In the genomic region with DNA sequence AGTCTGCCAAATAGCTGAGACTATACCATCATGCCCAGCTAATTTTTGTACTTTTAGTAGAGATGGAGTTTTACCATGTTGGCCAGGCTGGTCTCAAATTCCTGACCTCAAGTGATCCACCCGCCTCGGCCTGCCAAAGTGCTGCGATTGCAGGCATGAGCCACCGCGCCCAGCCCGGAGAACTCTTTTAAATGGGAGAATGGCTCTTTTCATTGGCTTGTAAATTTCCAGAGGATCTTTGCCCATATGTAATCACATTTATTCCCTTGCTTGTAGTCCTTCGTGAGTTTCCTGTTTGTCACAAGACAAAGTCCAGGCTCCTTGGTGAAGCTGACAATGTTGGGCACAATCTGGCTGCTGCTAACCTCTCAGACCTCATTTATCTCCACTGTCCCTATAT, we compare ENCODE assay signal across 27 cellular contexts.
A peak's percentile ranks its signal among the peaks of the same experiment; 100 is the strongest.
DNase-seq lines count a peak whose midpoint lies in the region; ATAC-seq and TF ChIP-seq lines count a peak whose summit lies in the region.
"Had no signal": no experiment of that assay in that cellular context is flagged by ENCODE, and none has a peak within 500 bp of the region (broad histone marks: within the 10 kb centered on the region; RNA-seq: fewer than 3 reads in every experiment).

No MANE protein-coding gene starts in this region.

- no peaks in the 10 kb centered on the region for H3K27me3 ChIP-seq in GM23338 (ENCODE audit: insufficient read depth)
- H3K27me3 ChIP-seq in Peyer's patch, result no peaks in the 10 kb centered on the region
- no peaks in the 10 kb centered on the region for H3K27me3 ChIP-seq in hepatocyte
- no peaks in the 10 kb centered on the region for H3K27me3 ChIP-seq in stomach
- H3K27me3 ChIP-seq: BLaER1 treated with 17β-estradiol and CSF1 and Interleukin-3, amounts not matched to agents 10 nM and 100 nM; MG63 had no signal

- H3K27me3 Mint-ChIP-seq in GM23338 (ENCODE audit: insufficient read depth, low read depth, poor library complexity), result peaks cover under 1% of the 10 kb centered on the region
- H3K27me3 Mint-ChIP-seq: CD4-positive, alpha-beta memory T cell; T-cell had no signal

- ATAC-seq in GM23338, result no peak
- ATAC-seq in GM18520 (IDR thresholded peaks at IDR 0.05; ENCODE audit: unreplicated experiment), result no peak
- ATAC-seq: A549, HCT116, HepG2, T-cell had no signal

- no peak overlapping the region for H3K4me3 Mint-ChIP-seq in GM23338
- H3K4me3 Mint-ChIP-seq: CD4-positive, alpha-beta memory T cell; T-cell had no signal

- no peaks in the 10 kb centered on the region for H3K4me1 Mint-ChIP-seq in GM23338
- H3K4me1 Mint-ChIP-seq: CD4-positive, alpha-beta memory T cell; T-cell had no signal

- TF ChIP-seq POLR2A in Peyer's patch (IDR thresholded peaks at IDR 0.05) (peak in 1 of 2 donors; percentile 20), stomach (IDR thresholded peaks at IDR 0.05) (no peak)

- TF ChIP-seq CTCF in GM23338 (conservative IDR thresholded peaks at IDR 0.05; ENCODE audit: low read depth in 2 of 2) (no peak), Peyer's patch (IDR thresholded peaks at IDR 0.05) (no peak), hepatocyte (IDR thresholded peaks at IDR 0.05; ENCODE audit: poor library complexity) (no peak), stomach (IDR thresholded peaks at IDR 0.05) (no peak)

- WGBS in hepatocyte (ENCODE audit: low lambda C conversion rate, missing lambda C conversion rate), result 82% methylated on average over 7 of the region's 7 CpGs
- 82 to 89% (median 87%) methylated on average over 7 of the region's 7 CpGs for WGBS in stomach, 5 donors

- H3K27ac ChIP-seq in GM23338 (ENCODE audit: low read depth) (no peak overlapping the region), Peyer's patch (peak overlapping the region in 3 of 4 donors; percentile 64 to 95 (median 85)), hepatocyte (peak overlapping the region; percentile 86), stomach (peak overlapping the region in 3 of 5 donors; percentile 18 to 61 (median 60))
- H3K27ac ChIP-seq: A549; BLaER1 treated with 17β-estradiol and CSF1 and Interleukin-3, amounts not matched to agents 10 nM and 100 nM had no signal

- no peak for TF ChIP-seq EP300 in stomach (IDR thresholded peaks at IDR 0.05)

- no peaks in the 10 kb centered on the region for H4K20me1 ChIP-seq in GM23338 (replicated peaks; ENCODE audit: insufficient read depth)
- no peaks in the 10 kb centered on the region for H4K20me1 ChIP-seq in hepatocyte (ENCODE audit: insufficient read depth, poor library complexity, severe bottlenecking)
- H4K20me1 ChIP-seq: BLaER1 treated with 17β-estradiol and CSF1 and Interleukin-3, amounts not matched to agents 10 nM and 100 nM had no signal

- H3K36me3 Mint-ChIP-seq in GM23338 (ENCODE audit: low read depth), result no peaks in the 10 kb centered on the region
- H3K36me3 Mint-ChIP-seq: CD4-positive, alpha-beta memory T cell; T-cell had no signal

- intact Hi-C loops in stomach (cut with DNase I; ENCODE audit: low total_unique reads), result no loop called here

- H3K36me3 ChIP-seq in GM23338 (ENCODE audit: insufficient read depth) (no peaks in the 10 kb centered on the region), Peyer's patch (no peaks in the 10 kb centered on the region), hepatocyte (replicated peaks; ENCODE audit: insufficient read depth, low read depth) (no peaks in the 10 kb centered on the region), stomach (no peaks in the 10 kb centered on the region)
- H3K36me3 ChIP-seq: BLaER1 treated with 17β-estradiol and CSF1 and Interleukin-3, amounts not matched to agents 10 nM and 100 nM; MG63 had no signal

- H3K27ac Mint-ChIP-seq in GM23338, result no peak overlapping the region
- H3K27ac Mint-ChIP-seq: T-cell had no signal

- DNase-seq in GM23338 (ENCODE audit: low spot score) (no peak), Peyer's patch (peak in 2 of 3 donors; percentile 78 to 82), hepatocyte (ENCODE audit: low spot score) (peak; percentile 20), stomach (no peak), NCI-H446 (lab: John Stamatoyannopoulos, UW) (no peak), NCI-H226 (no peak), T1000 (lab: John Stamatoyannopoulos, UW) (no peak)
- DNase-seq: AML-193; CD4-positive, alpha-beta memory T cell; COR-L47; DMS53; KBM-7; MG63; NCI-H1105 treated with DMSO at 0.1 percent for 48 hours; NCI-H146; NCI-H2029 treated with DMSO at 0.1 percent for 48 hours; NCI-H510A; NCI-H69; PC-9; RPMI8226; SHP77; T-cell had no signal

- H3K9me2 ChIP-seq in GM23338 (ENCODE audit: insufficient read depth), result no peaks in the 10 kb centered on the region
- H3K9me2 ChIP-seq in hepatocyte (replicated peaks; ENCODE audit: insufficient read depth), result no peaks in the 10 kb centered on the region

- H3K4me3 ChIP-seq in GM23338 (no peak overlapping the region), Peyer's patch (no peak overlapping the region), hepatocyte (no peak overlapping the region), stomach (no peak overlapping the region)
- H3K4me3 ChIP-seq: A549; BLaER1 treated with 17β-estradiol and CSF1 and Interleukin-3, amounts not matched to agents 10 nM and 100 nM; MG63; PC-9 had no signal

- H3K9me3 ChIP-seq in Peyer's patch (no peaks in the 10 kb centered on the region), hepatocyte (ENCODE audit: low read depth) (no peaks in the 10 kb centered on the region), stomach (no peaks in the 10 kb centered on the region)
- H3K9me3 ChIP-seq: A549, MG63 had no signal

- H3K4me1 ChIP-seq in GM23338 (ENCODE audit: insufficient read depth), result no peaks in the 10 kb centered on the region
- H3K4me1 ChIP-seq in Peyer's patch, result peaks cover 0 to 18% (median 2%) of the 10 kb centered on the region in 4 donors
- H3K4me1 ChIP-seq in hepatocyte (ENCODE audit: insufficient read depth), result peaks cover 8% of the 10 kb centered on the region
- peaks cover 0 to 7% (median 0%) of the 10 kb centered on the region in 4 donors for H3K4me1 ChIP-seq in stomach
- H3K4me1 ChIP-seq: A549 had no signal

- H3K4me2 ChIP-seq in GM23338, result no peak overlapping the region
- no peak overlapping the region for H3K4me2 ChIP-seq in hepatocyte
- H3K4me2 ChIP-seq: A549; BLaER1 treated with 17β-estradiol and CSF1 and Interleukin-3, amounts not matched to agents 10 nM and 100 nM; PC-9 had no signal

- H2AFZ ChIP-seq in GM23338, result 0 out of 2 replicates have a peak overlapping the region, but pooled peaks have one; percentile 10
- H2AFZ ChIP-seq in hepatocyte, result no peak overlapping the region

- H3F3A ChIP-seq in GM23338 (replicated peaks; ENCODE audit: low read depth), result no peaks in the 10 kb centered on the region

- no peaks in the 10 kb centered on the region for H3K79me2 ChIP-seq in GM23338 (replicated peaks; ENCODE audit: insufficient read depth)
- no peaks in the 10 kb centered on the region for H3K79me2 ChIP-seq in hepatocyte

- H3K9me3 Mint-ChIP-seq in GM23338, result no peaks in the 10 kb centered on the region; the same call in 2 of the 3 replicates

Comparison
In these comparisons a context has a peak if more than half of its experiments do, and no peak if none do; other contexts are left out.
1. DNase-seq: peak in Peyer's patch (2 of 3) and hepatocyte (single experiment); none in GM23338 (single experiment), stomach (single experiment), NCI-H446 (0 of 2), NCI-H226 (single experiment) and T1000 (single experiment).